In the genomic region with DNA sequence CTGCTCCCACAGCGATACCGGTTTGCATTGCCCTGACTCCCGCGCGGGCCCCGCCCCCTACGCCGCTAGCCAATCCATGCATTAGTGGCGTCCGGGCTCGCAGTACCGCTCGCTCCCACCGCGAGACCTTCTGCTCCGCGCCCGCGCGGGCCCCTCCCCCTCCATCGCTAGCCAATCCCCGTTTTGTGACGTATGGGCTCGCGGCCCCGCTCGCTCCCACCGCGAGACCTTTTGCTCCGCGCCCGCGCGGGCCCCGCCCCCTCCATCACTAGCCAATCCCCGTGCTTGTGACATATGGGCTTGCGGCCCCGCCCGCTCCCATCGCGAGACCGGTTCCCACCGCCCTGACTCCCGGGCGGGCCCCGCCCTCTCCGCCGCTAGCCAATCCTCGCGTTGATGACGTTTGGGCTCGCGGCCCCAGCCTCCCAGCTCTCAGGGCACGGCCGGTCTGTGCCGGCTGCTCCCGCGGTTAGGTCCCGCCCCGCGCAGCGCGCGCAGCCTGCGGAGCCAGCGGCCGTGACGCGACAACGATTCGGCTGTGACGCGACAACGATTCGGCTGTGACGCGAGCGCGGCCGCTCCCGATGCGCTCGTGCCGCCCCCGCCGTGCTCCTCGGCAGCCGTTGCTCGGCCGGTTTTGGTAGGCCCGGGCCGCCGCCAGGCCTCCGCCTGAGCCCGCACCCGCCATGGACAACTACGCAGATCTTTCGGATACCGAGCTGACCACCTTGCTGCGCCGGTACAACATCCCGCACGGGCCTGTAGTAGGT, we compare ENCODE assay signal across 1 cellular context.
A peak's percentile ranks its signal among the peaks of the same experiment; 100 is the strongest.
TF ChIP-seq lines count a peak whose summit lies in the region.

Gene EMD, plus strand, starts transcription at position 497 of the 770 bp plus-strand sequence. Its CDS starts 190 bp downstream, at position 687.

TF ChIP-seq in GM12878, 131 proteins besides CTCF, POLR2A, EP300 and RAD21 (continued from another document):
- TF ChIP-seq E2F4 (IDR thresholded peaks at IDR 0.05; ENCODE audit: low read depth, low read length) (peak; percentile 69), CBX5 (IDR thresholded peaks at IDR 0.05; ENCODE audit: low read depth) (no peak)
